Comparison of ENCODE assay signal across 14 cellular contexts in the genomic region with DNA sequence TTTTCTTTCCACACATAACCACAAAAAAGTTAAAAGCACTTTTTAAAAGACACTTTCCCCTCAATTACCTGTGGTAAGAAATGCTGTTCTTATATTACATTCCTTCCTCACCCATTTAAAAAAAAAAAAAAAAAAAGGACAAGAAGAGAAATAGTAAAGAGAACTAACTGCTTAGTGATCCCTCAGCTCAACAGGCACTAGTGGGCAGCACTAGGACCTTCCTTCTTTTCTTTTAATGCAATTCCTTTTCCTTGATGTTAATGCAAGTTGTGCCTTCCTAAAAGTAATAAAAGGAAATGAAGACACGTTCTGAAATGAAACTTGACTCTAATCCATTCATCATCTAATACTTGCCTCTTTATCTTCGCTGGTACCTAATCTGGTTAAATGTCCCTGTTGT.
DNase-seq lines count a peak whose midpoint lies in the region; ATAC-seq and TF ChIP-seq lines count a peak whose summit lies in the region.
"Had no signal": no experiment of that assay in that cellular context is flagged by ENCODE, and none has a peak within 500 bp of the region (broad histone marks: within the 10 kb centered on the region; RNA-seq: fewer than 3 reads in every experiment).

No MANE protein-coding gene starts in this region.

- H3K4me3 Mint-ChIP-seq in nephron, result no peak overlapping the region
- no peak overlapping the region for H3K4me3 Mint-ChIP-seq in natural killer cell treated with Interleukin-12 subunit alpha and Interleukin-12 subunit beta and Interleukin-15 and Interleukin-18, amount 100 ng/mL, for 72 hours
- no peak overlapping the region for H3K4me3 Mint-ChIP-seq in activated CD8-positive, alpha-beta T cell treated with anti-CD3 and anti-CD28 coated beads for 36 hours

- no peaks in the 10 kb centered on the region for H3K9me3 Mint-ChIP-seq in nephron
- H3K9me3 Mint-ChIP-seq in natural killer cell treated with Interleukin-12 subunit alpha and Interleukin-12 subunit beta and Interleukin-15 and Interleukin-18, amount 100 ng/mL, for 72 hours, result no peaks in the 10 kb centered on the region
- no peaks in the 10 kb centered on the region for H3K9me3 Mint-ChIP-seq in activated CD8-positive, alpha-beta T cell treated with anti-CD3 and anti-CD28 coated beads for 36 hours

- CTCF ChIA-PET in activated CD8-positive, alpha-beta T cell treated with anti-CD3 and anti-CD28 coated beads for 36 hours (lab: Charles Lee), result interaction anchor here (0.8 kb wide), 1 partner anchor 13 kb away, joined by 3 read pairs; no protein-coding TSS in a partner anchor

- DNase-seq in AG20443 (ENCODE audit: low spot score) (peak; percentile 46), brain microvascular endothelial cell (peak; percentile 20), COLO829 (ENCODE audit: low spot score) (no peak), cardiac septum (ENCODE audit: low spot score) (no peak)
- DNase-seq in natural killer cell treated with Interleukin-12 subunit alpha and Interleukin-12 subunit beta and Interleukin-15 and Interleukin-18, amount 100 ng/mL, for 72 hours (ENCODE audit: low spot score), result no peak
- DNase-seq in activated CD8-positive, alpha-beta T cell treated with anti-CD3 and anti-CD28 coated beads for 36 hours, result no peak
- DNase-seq: activated CD4-positive, CD25-positive, alpha-beta regulatory T cell treated with anti-CD3 and anti-CD28 coated beads, Interleukin-2, amount 50 U/mL, for 72 hours; activated effector memory CD4-positive, alpha-beta T cell treated with Interleukin-2 at 50 U/mL for 16 hours; DMS153; SHP77 treated with DMSO at 0.1 percent for 48 hours; stimulated activated naive CD8-positive, alpha-beta T cell treated with anti-CD3 and anti-CD28 coated beads, Interleukin-15, Interleukin-2, amounts not matched to agents 100 U/mL and 50 U/mL, for 24 hours had no signal

- H3K27ac Mint-ChIP-seq in nephron, result peak overlapping the region in 1 of 3 experiments; percentile 2
- no peak overlapping the region for H3K27ac Mint-ChIP-seq in natural killer cell treated with Interleukin-12 subunit alpha and Interleukin-12 subunit beta and Interleukin-15 and Interleukin-18, amount 100 ng/mL, for 72 hours
- no peak overlapping the region for H3K27ac Mint-ChIP-seq in activated CD8-positive, alpha-beta T cell treated with anti-CD3 and anti-CD28 coated beads for 36 hours

- ATAC-seq in natural killer cell treated with Interleukin-12 subunit alpha and Interleukin-12 subunit beta and Interleukin-15 and Interleukin-18, amount 100 ng/mL, for 72 hours, result no peak
- no peak for ATAC-seq in activated CD8-positive, alpha-beta T cell treated with anti-CD3 and anti-CD28 coated beads for 36 hours
- ATAC-seq: HepG2; stimulated activated naive CD8-positive, alpha-beta T cell treated with anti-CD3 and anti-CD28 coated beads, Interleukin-15, Interleukin-2, amounts not matched to agents 100 U/mL and 50 U/mL, for 24 hours had no signal

- no peak overlapping the region for H3K27ac ChIP-seq in brain microvascular endothelial cell

- intact Hi-C loops in cardiac septum (cut with DNase I), result loop anchor here (10.0 kb wide), 1 partner anchor 385 kb away; no protein-coding TSS in a partner anchor
- intact Hi-C loops in activated CD8-positive, alpha-beta T cell treated with anti-CD3 and anti-CD28 coated beads for 36 hours (cut with micrococcal nuclease), result no loop called here

- H3K4me1 Mint-ChIP-seq in nephron, result peaks cover 14% of the 10 kb centered on the region
- no peaks in the 10 kb centered on the region for H3K4me1 Mint-ChIP-seq in natural killer cell treated with Interleukin-12 subunit alpha and Interleukin-12 subunit beta and Interleukin-15 and Interleukin-18, amount 100 ng/mL, for 72 hours (ENCODE audit: low read depth in 2 of 2)
- no peaks in the 10 kb centered on the region for H3K4me1 Mint-ChIP-seq in activated CD8-positive, alpha-beta T cell treated with anti-CD3 and anti-CD28 coated beads for 36 hours (ENCODE audit: low read depth)

- peaks cover 6% of the 10 kb centered on the region for H3K36me3 ChIP-seq in brain microvascular endothelial cell (replicated peaks)

- H3K36me3 Mint-ChIP-seq in nephron (ENCODE audit: low read depth), result peaks cover 48% of the 10 kb centered on the region
- H3K36me3 Mint-ChIP-seq in natural killer cell treated with Interleukin-12 subunit alpha and Interleukin-12 subunit beta and Interleukin-15 and Interleukin-18, amount 100 ng/mL, for 72 hours, result no peaks in the 10 kb centered on the region
- no peaks in the 10 kb centered on the region for H3K36me3 Mint-ChIP-seq in activated CD8-positive, alpha-beta T cell treated with anti-CD3 and anti-CD28 coated beads for 36 hours (ENCODE audit: low read depth)

- H3K4me3 ChIP-seq in brain microvascular endothelial cell (ENCODE audit: low read depth, low read length), result no peak overlapping the region

- in situ Hi-C loops in brain microvascular endothelial cell (cut with HindIII; ENCODE audit: low pct_ligation_motif_present, low sequenced_read_pairs), result no loop called here

- POLR2A ChIA-PET in activated CD8-positive, alpha-beta T cell treated with anti-CD3 and anti-CD28 coated beads for 36 hours (lab: Charles Lee), result no interaction called here

- TF ChIP-seq CTCF in LNCAP (IDR thresholded peaks at IDR 0.05), result peak; percentile 55
- TF ChIP-seq CTCF in brain microvascular endothelial cell (IDR thresholded peaks at IDR 0.05; ENCODE audit: low read depth, low read length, missing control alignments), result peak; percentile 67
- peak; percentile 15 to 48 (median 17) for TF ChIP-seq CTCF in nephron (IDR thresholded peaks at IDR 0.05; ENCODE audit: unreplicated experiment in 3 of 3)
- TF ChIP-seq CTCF in activated CD8-positive, alpha-beta T cell treated with anti-CD3 and anti-CD28 coated beads for 36 hours (IDR thresholded peaks at IDR 0.05), result no peak

- H3K27me3 Mint-ChIP-seq in nephron (ENCODE audit: low read depth), result no peaks in the 10 kb centered on the region
- H3K27me3 Mint-ChIP-seq in natural killer cell treated with Interleukin-12 subunit alpha and Interleukin-12 subunit beta and Interleukin-15 and Interleukin-18, amount 100 ng/mL, for 72 hours, result peaks cover 3 to 5% of the 10 kb centered on the region in 2 donors
- no peaks in the 10 kb centered on the region for H3K27me3 Mint-ChIP-seq in activated CD8-positive, alpha-beta T cell treated with anti-CD3 and anti-CD28 coated beads for 36 hours

- H3K27me3 ChIP-seq in brain microvascular endothelial cell (replicated peaks), result no peaks in the 10 kb centered on the region

Comparison
In these comparisons a context has a peak if more than half of its experiments do, and no peak if none do; other contexts are left out.
1. DNase-seq: peak in AG20443 (single experiment) and brain microvascular endothelial cell (single experiment); none in natural killer cell treated with Interleukin-12 subunit alpha and Interleukin-12 subunit beta and Interleukin-15 and Interleukin-18, amount 100 ng/mL, for 72 hours (single experiment), COLO829 (single experiment), cardiac septum (single experiment) and activated CD8-positive, alpha-beta T cell treated with anti-CD3 and anti-CD28 coated beads for 36 hours (single experiment).